In the genomic region with DNA sequence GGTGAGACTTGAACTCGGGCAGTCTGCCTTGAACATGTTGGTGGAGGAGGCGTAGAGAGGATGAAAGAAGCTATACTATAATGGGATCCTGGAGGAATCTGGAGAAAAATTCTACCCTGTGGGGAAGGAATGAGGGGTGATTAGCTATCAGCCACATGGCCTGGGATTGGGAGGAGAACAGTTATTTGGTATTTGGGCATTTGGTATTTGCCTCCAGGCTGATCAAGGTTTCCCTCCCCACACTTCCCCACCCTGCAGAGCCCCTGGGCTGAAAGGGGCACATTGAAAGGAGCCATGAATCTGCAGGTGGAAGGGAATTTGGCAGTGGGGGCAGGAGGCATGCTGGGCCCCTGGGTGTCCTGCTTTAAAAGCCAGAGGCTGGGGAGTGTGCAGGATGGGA, we compare ENCODE assay signal across 1 cellular context.
TF ChIP-seq lines count a peak whose summit lies in the region.

No MANE protein-coding gene starts in this region.

TF ChIP-seq in GM23338, 12 proteins besides CTCF, POLR2A, EP300 and RAD21:
- TF ChIP-seq, protein P1, sequence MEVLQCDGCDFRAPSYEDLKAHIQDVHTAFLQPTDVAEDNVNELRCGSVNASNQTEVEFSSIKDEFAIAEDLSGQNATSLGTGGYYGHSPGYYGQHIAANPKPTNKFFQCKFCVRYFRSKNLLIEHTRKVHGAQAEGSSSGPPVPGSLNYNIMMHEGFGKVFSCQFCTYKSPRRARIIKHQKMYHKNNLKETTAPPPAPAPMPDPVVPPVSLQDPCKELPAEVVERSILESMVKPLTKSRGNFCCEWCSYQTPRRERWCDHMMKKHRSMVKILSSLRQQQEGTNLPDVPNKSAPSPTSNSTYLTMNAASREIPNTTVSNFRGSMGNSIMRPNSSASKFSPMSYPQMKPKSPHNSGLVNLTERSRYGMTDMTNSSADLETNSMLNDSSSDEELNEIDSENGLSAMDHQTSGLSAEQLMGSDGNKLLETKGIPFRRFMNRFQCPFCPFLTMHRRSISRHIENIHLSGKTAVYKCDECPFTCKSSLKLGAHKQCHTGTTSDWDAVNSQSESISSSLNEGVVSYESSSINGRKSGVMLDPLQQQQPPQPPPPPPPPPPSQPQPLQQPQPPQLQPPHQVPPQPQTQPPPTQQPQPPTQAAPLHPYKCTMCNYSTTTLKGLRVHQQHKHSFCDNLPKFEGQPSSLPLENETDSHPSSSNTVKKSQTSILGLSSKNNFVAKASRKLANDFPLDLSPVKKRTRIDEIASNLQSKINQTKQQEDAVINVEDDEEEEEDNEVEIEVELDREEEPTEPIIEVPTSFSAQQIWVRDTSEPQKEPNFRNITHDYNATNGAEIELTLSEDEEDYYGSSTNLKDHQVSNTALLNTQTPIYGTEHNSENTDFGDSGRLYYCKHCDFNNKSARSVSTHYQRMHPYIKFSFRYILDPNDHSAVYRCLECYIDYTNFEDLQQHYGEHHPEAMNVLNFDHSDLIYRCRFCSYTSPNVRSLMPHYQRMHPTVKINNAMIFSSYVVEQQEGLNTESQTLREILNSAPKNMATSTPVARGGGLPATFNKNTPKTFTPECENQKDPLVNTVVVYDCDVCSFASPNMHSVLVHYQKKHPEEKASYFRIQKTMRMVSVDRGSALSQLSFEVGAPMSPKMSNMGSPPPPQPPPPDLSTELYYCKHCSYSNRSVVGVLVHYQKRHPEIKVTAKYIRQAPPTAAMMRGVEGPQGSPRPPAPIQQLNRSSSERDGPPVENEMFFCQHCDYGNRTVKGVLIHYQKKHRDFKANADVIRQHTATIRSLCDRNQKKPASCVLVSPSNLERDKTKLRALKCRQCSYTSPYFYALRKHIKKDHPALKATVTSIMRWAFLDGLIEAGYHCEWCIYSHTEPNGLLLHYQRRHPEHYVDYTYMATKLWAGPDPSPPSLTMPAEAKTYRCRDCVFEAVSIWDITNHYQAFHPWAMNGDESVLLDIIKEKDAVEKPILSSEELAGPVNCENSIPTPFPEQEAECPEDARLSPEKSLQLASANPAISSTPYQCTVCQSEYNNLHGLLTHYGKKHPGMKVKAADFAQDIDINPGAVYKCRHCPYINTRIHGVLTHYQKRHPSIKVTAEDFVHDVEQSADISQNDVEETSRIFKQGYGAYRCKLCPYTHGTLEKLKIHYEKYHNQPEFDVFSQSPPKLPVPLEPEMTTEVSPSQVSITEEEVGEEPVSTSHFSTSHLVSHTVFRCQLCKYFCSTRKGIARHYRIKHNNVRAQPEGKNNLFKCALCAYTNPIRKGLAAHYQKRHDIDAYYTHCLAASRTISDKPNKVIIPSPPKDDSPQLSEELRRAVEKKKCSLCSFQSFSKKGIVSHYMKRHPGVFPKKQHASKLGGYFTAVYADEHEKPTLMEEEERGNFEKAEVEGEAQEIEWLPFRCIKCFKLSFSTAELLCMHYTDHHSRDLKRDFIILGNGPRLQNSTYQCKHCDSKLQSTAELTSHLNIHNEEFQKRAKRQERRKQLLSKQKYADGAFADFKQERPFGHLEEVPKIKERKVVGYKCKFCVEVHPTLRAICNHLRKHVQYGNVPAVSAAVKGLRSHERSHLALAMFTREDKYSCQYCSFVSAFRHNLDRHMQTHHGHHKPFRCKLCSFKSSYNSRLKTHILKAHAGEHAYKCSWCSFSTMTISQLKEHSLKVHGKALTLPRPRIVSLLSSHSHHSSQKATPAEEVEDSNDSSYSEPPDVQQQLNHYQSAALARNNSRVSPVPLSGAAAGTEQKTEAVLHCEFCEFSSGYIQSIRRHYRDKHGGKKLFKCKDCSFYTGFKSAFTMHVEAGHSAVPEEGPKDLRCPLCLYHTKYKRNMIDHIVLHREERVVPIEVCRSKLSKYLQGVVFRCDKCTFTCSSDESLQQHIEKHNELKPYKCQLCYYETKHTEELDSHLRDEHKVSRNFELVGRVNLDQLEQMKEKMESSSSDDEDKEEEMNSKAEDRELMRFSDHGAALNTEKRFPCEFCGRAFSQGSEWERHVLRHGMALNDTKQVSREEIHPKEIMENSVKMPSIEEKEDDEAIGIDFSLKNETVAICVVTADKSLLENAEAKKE (CRISPR knock-in tag; IDR thresholded peaks at IDR 0.05) = no peak
- TF ChIP-seq CREB1 (CRISPR knock-in tag; IDR thresholded peaks at IDR 0.05; ENCODE audit: low read depth) (no peak), JUNB (IDR thresholded peaks at IDR 0.05; ENCODE audit: unreplicated experiment) (no peak), ZNF114 (CRISPR knock-in tag; IDR thresholded peaks at IDR 0.05) (no peak), EZH2phosphoT487 (IDR thresholded peaks at IDR 0.05; ENCODE audit: unreplicated experiment) (no peak), ZNF331 (CRISPR knock-in tag; IDR thresholded peaks at IDR 0.05; ENCODE audit: low read depth) (no peak), STAT1 (IDR thresholded peaks at IDR 0.05; ENCODE audit: unreplicated experiment) (no peak), EZH2 (IDR thresholded peaks at IDR 0.05; ENCODE audit: low read depth, unreplicated experiment) (no peak), NANOG (IDR thresholded peaks at IDR 0.05; ENCODE audit: borderline replicate concordance) (no peak), POLR2AphosphoS5 (IDR thresholded peaks at IDR 0.05; ENCODE audit: low read depth) (no peak)
- TF ChIP-seq, protein P2, sequence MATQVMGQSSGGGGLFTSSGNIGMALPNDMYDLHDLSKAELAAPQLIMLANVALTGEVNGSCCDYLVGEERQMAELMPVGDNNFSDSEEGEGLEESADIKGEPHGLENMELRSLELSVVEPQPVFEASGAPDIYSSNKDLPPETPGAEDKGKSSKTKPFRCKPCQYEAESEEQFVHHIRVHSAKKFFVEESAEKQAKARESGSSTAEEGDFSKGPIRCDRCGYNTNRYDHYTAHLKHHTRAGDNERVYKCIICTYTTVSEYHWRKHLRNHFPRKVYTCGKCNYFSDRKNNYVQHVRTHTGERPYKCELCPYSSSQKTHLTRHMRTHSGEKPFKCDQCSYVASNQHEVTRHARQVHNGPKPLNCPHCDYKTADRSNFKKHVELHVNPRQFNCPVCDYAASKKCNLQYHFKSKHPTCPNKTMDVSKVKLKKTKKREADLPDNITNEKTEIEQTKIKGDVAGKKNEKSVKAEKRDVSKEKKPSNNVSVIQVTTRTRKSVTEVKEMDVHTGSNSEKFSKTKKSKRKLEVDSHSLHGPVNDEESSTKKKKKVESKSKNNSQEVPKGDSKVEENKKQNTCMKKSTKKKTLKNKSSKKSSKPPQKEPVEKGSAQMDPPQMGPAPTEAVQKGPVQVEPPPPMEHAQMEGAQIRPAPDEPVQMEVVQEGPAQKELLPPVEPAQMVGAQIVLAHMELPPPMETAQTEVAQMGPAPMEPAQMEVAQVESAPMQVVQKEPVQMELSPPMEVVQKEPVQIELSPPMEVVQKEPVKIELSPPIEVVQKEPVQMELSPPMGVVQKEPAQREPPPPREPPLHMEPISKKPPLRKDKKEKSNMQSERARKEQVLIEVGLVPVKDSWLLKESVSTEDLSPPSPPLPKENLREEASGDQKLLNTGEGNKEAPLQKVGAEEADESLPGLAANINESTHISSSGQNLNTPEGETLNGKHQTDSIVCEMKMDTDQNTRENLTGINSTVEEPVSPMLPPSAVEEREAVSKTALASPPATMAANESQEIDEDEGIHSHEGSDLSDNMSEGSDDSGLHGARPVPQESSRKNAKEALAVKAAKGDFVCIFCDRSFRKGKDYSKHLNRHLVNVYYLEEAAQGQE (IDR thresholded peaks at IDR 0.05; ENCODE audit: unreplicated experiment) = no peak
- TF ChIP-seq, protein P3, sequence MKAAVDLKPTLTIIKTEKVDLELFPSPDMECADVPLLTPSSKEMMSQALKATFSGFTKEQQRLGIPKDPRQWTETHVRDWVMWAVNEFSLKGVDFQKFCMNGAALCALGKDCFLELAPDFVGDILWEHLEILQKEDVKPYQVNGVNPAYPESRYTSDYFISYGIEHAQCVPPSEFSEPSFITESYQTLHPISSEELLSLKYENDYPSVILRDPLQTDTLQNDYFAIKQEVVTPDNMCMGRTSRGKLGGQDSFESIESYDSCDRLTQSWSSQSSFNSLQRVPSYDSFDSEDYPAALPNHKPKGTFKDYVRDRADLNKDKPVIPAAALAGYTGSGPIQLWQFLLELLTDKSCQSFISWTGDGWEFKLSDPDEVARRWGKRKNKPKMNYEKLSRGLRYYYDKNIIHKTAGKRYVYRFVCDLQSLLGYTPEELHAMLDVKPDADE (IDR thresholded peaks at IDR 0.05) = no peak
TF ChIP-seq in GM23338: peak in this region for 0.
